8 cellular contexts compared by ENCODE assay signal in genomic region chr19:3358919-3359849, GRCh38. TPM values are rescaled to one million over a fixed set of nuclear protein-coding genes. Genes with fewer than 3 reads are reported as not detected.
DNase-seq lines count a peak whose midpoint lies in the region; ATAC-seq and TF ChIP-seq lines count a peak whose summit lies in the region.

No MANE protein-coding gene starts in this region.

- H3K27me3 ChIP-seq in BLaER1 (no peaks in the 10 kb centered on the region; the same call in 1 of the 2 replicates), GM23248 (replicated peaks; ENCODE audit: insufficient read depth) (no peaks in the 10 kb centered on the region), adrenal gland (no peaks in the 10 kb centered on the region), hepatocyte (peaks cover 62% of the 10 kb centered on the region), gastrocnemius medialis (no peaks in the 10 kb centered on the region)

- WGBS in GM23248 (ENCODE audit: low coverage in 1 of 2, low lambda C conversion rate in 2 of 2, missing lambda C conversion rate in 2 of 2), 2 experiments, result 1% methylated on average over 46 of the region's 126 CpGs
- 0 to 1% (median 1%) methylated on average over 8 to 120 of the region's 126 CpGs for WGBS in adrenal gland, 4 donors
- WGBS in hepatocyte (ENCODE audit: low lambda C conversion rate, missing lambda C conversion rate), result 5% methylated on average over 59 of the region's 126 CpGs

- no peak for TF ChIP-seq CTCF in adrenal gland (IDR thresholded peaks at IDR 0.05)
- TF ChIP-seq CTCF in hepatocyte (IDR thresholded peaks at IDR 0.05; ENCODE audit: poor library complexity), result no peak
- no peak for TF ChIP-seq CTCF in gastrocnemius medialis (IDR thresholded peaks at IDR 0.05 in 4 of 5, conservative IDR thresholded peaks at IDR 0.05 in 1 of 5)

- in situ Hi-C loops in GM23248 (cut with MboI), result no loop called here
- in situ Hi-C loops in gastrocnemius medialis (cut with MboI; ENCODE audit: low sequenced_read_pairs in 4 of 4), result no loop called here

- H3K36me3 ChIP-seq in BLaER1, result no peaks in the 10 kb centered on the region
- H3K36me3 ChIP-seq in GM23248 (ENCODE audit: low read depth), result no peaks in the 10 kb centered on the region
- no peaks in the 10 kb centered on the region for H3K36me3 ChIP-seq in adrenal gland (replicated peaks in 1 of 2)
- no peaks in the 10 kb centered on the region for H3K36me3 ChIP-seq in hepatocyte (replicated peaks; ENCODE audit: insufficient read depth, low read depth)
- no peaks in the 10 kb centered on the region for H3K36me3 ChIP-seq in gastrocnemius medialis

- H3K4me2 ChIP-seq in BLaER1, result peak overlapping the region; percentile 98
- peak overlapping the region; percentile 83 for H3K4me2 ChIP-seq in GM23248 (ENCODE audit: unreplicated experiment)
- peak overlapping the region; percentile 96 for H3K4me2 ChIP-seq in hepatocyte

- peak; percentile 76 for DNase-seq in GM23248
- DNase-seq in SKM-1 (lab: John Stamatoyannopoulos, UW; ENCODE audit: unreplicated experiment), result peak; percentile 19
- DNase-seq in adrenal gland, result peak; percentile 65 to 82 (median 74)
- DNase-seq in hepatocyte (ENCODE audit: low spot score), result peak; percentile 62
- peak in 1 of 2 donors; percentile 36 for DNase-seq in gastrocnemius medialis
- DNase-seq in iPS-NIHi7 (ENCODE audit: extremely low spot score), result no peak
- DNase-seq in GOT3 (lab: John Stamatoyannopoulos, UW), result no peak

- H3K79me2 ChIP-seq in GM23248 (ENCODE audit: insufficient read depth) (peaks cover 38% of the 10 kb centered on the region), hepatocyte (peaks cover 7% of the 10 kb centered on the region)

- H2AFZ ChIP-seq in GM23248 (peak overlapping the region; percentile 59), hepatocyte (peak overlapping the region; percentile 66)

- H3K27ac ChIP-seq in BLaER1 (peak overlapping the region; percentile 92), GM23248 (peak overlapping the region; percentile 50), adrenal gland (peak overlapping the region; percentile 69 to 99 (median 98)), hepatocyte (peak overlapping the region; percentile 81), gastrocnemius medialis (peak overlapping the region; percentile 98 to 100 (median 100))

- H3K9me2 ChIP-seq in GM23248 (ENCODE audit: insufficient read depth) (no peaks in the 10 kb centered on the region), hepatocyte (replicated peaks; ENCODE audit: insufficient read depth) (no peaks in the 10 kb centered on the region)

- H3K4me3 ChIP-seq in BLaER1 (peak overlapping the region; percentile 83), GM23248 (peak overlapping the region; percentile 88), adrenal gland (peak overlapping the region; percentile 61 to 99 (median 76)), hepatocyte (peak overlapping the region; percentile 99), gastrocnemius medialis (peak overlapping the region; percentile 70 to 95 (median 92))

- H3F3A ChIP-seq in GM23248 (ENCODE audit: insufficient read depth), result peaks cover 10% of the 10 kb centered on the region; the same call in 1 of the 2 replicates

- peaks cover 44% of the 10 kb centered on the region for H3K4me1 ChIP-seq in BLaER1
- H3K4me1 ChIP-seq in GM23248 (ENCODE audit: insufficient read depth), result no peaks in the 10 kb centered on the region
- peaks cover 20 to 32% of the 10 kb centered on the region in 2 donors for H3K4me1 ChIP-seq in adrenal gland (replicated peaks in 1 of 2)
- H3K4me1 ChIP-seq in hepatocyte (ENCODE audit: insufficient read depth), result peaks cover 12% of the 10 kb centered on the region
- H3K4me1 ChIP-seq in gastrocnemius medialis, result peaks cover 15 to 18% of the 10 kb centered on the region in 2 donors

- H4K20me1 ChIP-seq in BLaER1 (peaks cover 25% of the 10 kb centered on the region), GM23248 (ENCODE audit: insufficient read depth) (no peaks in the 10 kb centered on the region), hepatocyte (ENCODE audit: insufficient read depth, poor library complexity, severe bottlenecking) (peaks cover 4% of the 10 kb centered on the region)

- H3K9ac ChIP-seq in BLaER1 (peak overlapping the region; percentile 91), GM23248 (peak overlapping the region; percentile 94)

- ATAC-seq in gastrocnemius medialis, result peak; percentile 36 to 45

- intact Hi-C loops in adrenal gland (cut with DNase I) (no loop called here), gastrocnemius medialis (cut with DNase I; ENCODE audit: low total_unique reads) (loop anchor here (2.0 kb wide), 2 partner anchors 22 to 70 kb away; no protein-coding TSS in a partner anchor)

- H3K9me3 ChIP-seq in BLaER1, result 0 out of 2 replicates have a peak, but pooled peaks cover 6% of the 10 kb centered on the region
- H3K9me3 ChIP-seq in GM23248 (ENCODE audit: low read depth), result no peaks in the 10 kb centered on the region
- no peaks in the 10 kb centered on the region for H3K9me3 ChIP-seq in adrenal gland (replicated peaks in 1 of 3)
- H3K9me3 ChIP-seq in hepatocyte (ENCODE audit: low read depth), result no peaks in the 10 kb centered on the region
- H3K9me3 ChIP-seq in gastrocnemius medialis, result no peaks in the 10 kb centered on the region

- peak; percentile 8 to 35 for TF ChIP-seq POLR2A in adrenal gland (IDR thresholded peaks at IDR 0.05)
- TF ChIP-seq POLR2A in gastrocnemius medialis (IDR thresholded peaks at IDR 0.05), result peak; percentile 57 to 68

RNA-seq across cellular contexts. Expression of gene NFIC, which starts 7.2 kb away (rescaled TPM):
- 50.4 and 51.9 TPM in 2 replicates for total RNA-seq in GM23248 (2014; rRNA removed; shearing (Covaris generic))
- polyA plus RNA-seq in GM23248 (2016; fragmentation: Nextera tagmentation; extraction: Ambion mirVana), result 106 and 108 TPM in 2 replicates
- 100 to 1,000 TPM; 124 to 329 (median 236) TPM for total RNA-seq in adrenal gland
- 100 to 1,000 TPM in 1 of 3 donors, 10 to 100 TPM in 2; 34.9 to 154 (median 69.2) TPM for polyA plus RNA-seq in adrenal gland
- 7.1 and 7.8 TPM in 2 replicates for total RNA-seq in hepatocyte
- polyA plus RNA-seq in hepatocyte, result 20.9 and 30.5 TPM in 2 replicates
- 100 to 1,000 TPM in 3 of 4 donors, 10 to 100 TPM in 1; 90.2 to 403 (median 348) TPM for total RNA-seq in gastrocnemius medialis

Comparison
In these comparisons a context has a peak if more than half of its experiments do, and no peak if none do; other contexts are left out.
1. DNase-seq: peak in GM23248 (single experiment), SKM-1 (single experiment), adrenal gland (7 of 7) and hepatocyte (single experiment); none in iPS-NIHi7 (single experiment) and GOT3 (single experiment).
2. Peak in every context shown above with its lines, with median percentiles within 50 percentile points of each other: H3K27ac ChIP-seq, H3K4me2 ChIP-seq and H3K4me3 ChIP-seq.